Comparison of ENCODE assay signal across 8 cellular contexts in genomic region chr16:53052519-53053501, GRCh38. TPM values are rescaled to one million over a fixed set of nuclear protein-coding genes. Genes with fewer than 3 reads are reported as not detected.
A peak's percentile ranks its signal among the peaks of the same experiment; 100 is the strongest.
DNase-seq lines count a peak whose midpoint lies in the region; TF ChIP-seq lines count a peak whose summit lies in the region.

CHD9NB (minus strand) TSS chr16:53052897; CDS start chr16:53044158, 8,739 bp downstream.

- H4K20me1 ChIP-seq in smooth muscle cell (ENCODE audit: low read depth): no peaks in the 10 kb centered on the region

- intact Hi-C loops in uterus (cut with DNase I; ENCODE audit: low total_unique reads): loop anchor here (5.0 to 10.0 kb wide), 2 partner anchors 82 to 154 kb away; no protein-coding TSS in a partner anchor

- TF ChIP-seq CTCF in HFF-Myc (IDR thresholded peaks at IDR 0.05; ENCODE audit: low read depth, low read length, missing control alignments) (no peak), fibroblast of the aortic adventitia (IDR thresholded peaks at IDR 0.05; ENCODE audit: insufficient read depth, low read length) (no peak), smooth muscle cell (IDR thresholded peaks at IDR 0.05; ENCODE audit: borderline replicate concordance, insufficient read depth, poor library complexity, severe bottlenecking) (no peak), uterus (IDR thresholded peaks at IDR 0.05) (no peak)

- WGBS in smooth muscle cell (ENCODE audit: low lambda C conversion rate): 69% methylated on average over 2 of the region's 2 CpGs

- H3K36me3 ChIP-seq in smooth muscle cell (ENCODE audit: low read depth) (no peaks in the 10 kb centered on the region), uterus (no peaks in the 10 kb centered on the region)

- H2AFZ ChIP-seq in smooth muscle cell (ENCODE audit: low read depth): peak within 1 kb of the TSS; percentile 62

- H3K4me3 ChIP-seq in HFF-Myc (replicated peaks; ENCODE audit: low read depth, low read length) (peak within 1 kb of the TSS; percentile 38), fibroblast of the aortic adventitia (ENCODE audit: low read depth, low read length) (peak within 1 kb of the TSS; percentile 60), smooth muscle cell (no peak within 1 kb of the TSS), uterus (no peak within 1 kb of the TSS)

- peak within 1 kb of the TSS; percentile 82 for H3K4me2 ChIP-seq in smooth muscle cell

- peaks cover 18% of the 10 kb centered on the region for H3K79me2 ChIP-seq in smooth muscle cell (ENCODE audit: low read depth)

- H3K4me1 ChIP-seq in smooth muscle cell (ENCODE audit: low read depth) (peaks cover 14% of the 10 kb centered on the region), uterus (no peaks in the 10 kb centered on the region)

- H3K27ac ChIP-seq in smooth muscle cell (ENCODE audit: low read depth) (peak within 1 kb of the TSS; percentile 84), uterus (no peak within 1 kb of the TSS)

- H3F3A ChIP-seq in smooth muscle cell (ENCODE audit: low read depth): peaks cover 11% of the 10 kb centered on the region

- H3K9me3 ChIP-seq in smooth muscle cell (replicated peaks; ENCODE audit: low read depth): no peaks in the 10 kb centered on the region
- no peaks in the 10 kb centered on the region for H3K9me3 ChIP-seq in uterus

- H3K9ac ChIP-seq in smooth muscle cell (ENCODE audit: low read depth): peak within 1 kb of the TSS; percentile 51

- no peak for TF ChIP-seq POLR2A in uterus (IDR thresholded peaks at IDR 0.05)

- H3K27me3 ChIP-seq in smooth muscle cell (ENCODE audit: low read depth) (no peaks in the 10 kb centered on the region), uterus (no peaks in the 10 kb centered on the region)

- peak; percentile 88 for DNase-seq in DMS53 (lab: John Stamatoyannopoulos, UW)
- DNase-seq in HFF-Myc (ENCODE audit: extremely low read depth, low read depth): peak; percentile 86
- peak; percentile 20 to 68 for DNase-seq in SW 1271 (lab: John Stamatoyannopoulos, UW)
- DNase-seq in fibroblast of the aortic adventitia (ENCODE audit: low read depth): peak; percentile 95
- no peak for DNase-seq in smooth muscle cell (lab: John Stamatoyannopoulos, UW; ENCODE audit: unreplicated experiment)
- DNase-seq in SHP77 treated with DMSO at 0.1 percent for 48 hours (lab: John Stamatoyannopoulos, UW): no peak
- DNase-seq in uterus: no peak
- no peak for DNase-seq in DMS153 (lab: John Stamatoyannopoulos, UW)

RNA-seq across cellular contexts. Expression of gene CHD9NB, which starts in this region (rescaled TPM):
- total RNA-seq in fibroblast of the aortic adventitia (ENCODE audit: low replicate concordance) (1.6 and 2.3 TPM in 2 replicates), smooth muscle cell (not detected in 2 replicates), uterus (1 to 10 TPM in 3 of 4 donors, not detected in 1; 1.2 to 4.3 (median 4.1) TPM)
- polyA plus RNA-seq in smooth muscle cell: not detected in 2 replicates

Comparison
In these comparisons a context has a peak if more than half of its experiments do, and no peak if none do; other contexts are left out.
1. DNase-seq: peak in DMS53 (single experiment), HFF-Myc (single experiment), SW 1271 (2 of 2) and fibroblast of the aortic adventitia (single experiment); none in smooth muscle cell (single experiment), SHP77 treated with DMSO at 0.1 percent for 48 hours (single experiment), uterus (0 of 2) and DMS153 (single experiment).
2. H3K4me3 ChIP-seq: peak in HFF-Myc (single experiment) and fibroblast of the aortic adventitia (single experiment); none in smooth muscle cell (single experiment) and uterus (0 of 2).